ENCODE assay signal across 1 cellular context in genomic region chr22:18079706-18080230, GRCh38.
TF ChIP-seq lines count a peak whose summit lies in the region.

No MANE protein-coding gene starts in this region.

TF ChIP-seq in GM23338, 12 proteins besides CTCF, POLR2A, EP300 and RAD21:
- TF ChIP-seq NANOG (IDR thresholded peaks at IDR 0.05; ENCODE audit: borderline replicate concordance) (no peak), ZNF114 (CRISPR knock-in tag; IDR thresholded peaks at IDR 0.05) (no peak), ETS1 (IDR thresholded peaks at IDR 0.05) (no peak), STAT1 (IDR thresholded peaks at IDR 0.05; ENCODE audit: unreplicated experiment) (no peak), EZH2 (IDR thresholded peaks at IDR 0.05; ENCODE audit: low read depth, unreplicated experiment) (no peak), CREB1 (CRISPR knock-in tag; IDR thresholded peaks at IDR 0.05; ENCODE audit: low read depth) (no peak), ZNF462 (CRISPR knock-in tag; IDR thresholded peaks at IDR 0.05) (no peak)
TF ChIP-seq in GM23338: peak in this region for 0.
